ENCODE assay signal across 27 cellular contexts in genomic region chr2:216649573-216649972, GRCh38. TPM values are rescaled to one million over a fixed set of nuclear protein-coding genes. Genes with fewer than 3 reads are reported as not detected.
A peak's percentile ranks its signal among the peaks of the same experiment; 100 is the strongest.
DNase-seq lines count a peak whose midpoint lies in the region; ATAC-seq, FAIRE-seq and TF ChIP-seq lines count a peak whose summit lies in the region.
"Had no signal": no experiment of that assay in that cellular context is flagged by ENCODE, and none has a peak within 500 bp of the region (broad histone marks: within the 10 kb centered on the region; RNA-seq: fewer than 3 reads in every experiment).

No MANE protein-coding gene starts in this region.

- no peak for TF ChIP-seq POLR2A in stomach (IDR thresholded peaks at IDR 0.05)

- H4K20me1 ChIP-seq in astrocyte (ENCODE audit: insufficient read depth, low read length): peaks cover 29% of the 10 kb centered on the region

- no peaks in the 10 kb centered on the region for H3K27me3 Mint-ChIP-seq in astrocyte (ENCODE audit: low read depth, unreplicated experiment)

- H3K4me3 ChIP-seq in HUES64 (ENCODE audit: low read length) (no peak overlapping the region), astrocyte (ENCODE audit: insufficient read depth, low read depth, low read length) (no peak overlapping the region), mesodermal cell (ENCODE audit: extremely low read depth, insufficient read depth, low read length, poor library complexity, severe bottlenecking) (no peak overlapping the region), stomach (no peak overlapping the region)

- WGBS in HUES64: 83% methylated on average over 5 of the region's 5 CpGs
- WGBS in mesodermal cell (ENCODE audit: insufficient coverage in 2 of 2), 2 experiments: 70 to 84% methylated on average over 2 to 3 of the region's 5 CpGs
- 40 to 49% (median 45%) methylated on average over 5 of the region's 5 CpGs for WGBS in stomach, 5 donors

- no peak overlapping the region for H3K9ac ChIP-seq in HUES64 (ENCODE audit: low read depth, low read length)
- no peak overlapping the region for H3K9ac ChIP-seq in astrocyte (ENCODE audit: low read length)
- H3K9ac ChIP-seq: SK-N-SH had no signal

- no peak for DNase-seq in astrocyte (ENCODE audit: low read depth)
- no peak for DNase-seq in stomach
- DNase-seq in UCSD-AML1 (lab: John Stamatoyannopoulos, UW; ENCODE audit: unreplicated experiment): no peak
- no peak for DNase-seq in kidney tubule cell (ENCODE audit: low spot score)
- DNase-seq: activated CD4-positive, alpha-beta memory T cell treated with anti-CD3 and anti-CD28 coated beads for 36 hours; activated CD8-positive, alpha-beta memory T cell treated with anti-CD3 and anti-CD28 coated beads, Interleukin-2, amount 50 U/mL, for 48 hours; activated naive CD4-positive, alpha-beta T cell treated with anti-CD3 and anti-CD28 coated beads for 36 hours; brain microvascular endothelial cell; Caco-2; GDM1; GOT3; hypothalamus; immature natural killer cell; Karpas-422; left colon; NCI-H1417 treated with DMSO at 0.1 percent for 48 hours; NCI-H524 treated with DMSO at 0.1 percent for 48 hours; SK-N-SH; stimulated activated CD4-positive, alpha-beta T cell treated with anti-CD3 and anti-CD28 coated beads, Interleukin-4, amount 100 ng/mL, for 1 hour had no signal

- H3K27ac Mint-ChIP-seq in astrocyte (ENCODE audit: unreplicated experiment): peak overlapping the region; percentile 7
- H3K27ac Mint-ChIP-seq: activated CD4-positive, alpha-beta memory T cell treated with anti-CD3 and anti-CD28 coated beads for 36 hours; activated naive CD4-positive, alpha-beta T cell treated with anti-CD3 and anti-CD28 coated beads for 36 hours; immature natural killer cell had no signal

- H3K9me3 ChIP-seq in HUES64 (ENCODE audit: insufficient read depth, low read depth, low read length) (no peaks in the 10 kb centered on the region), astrocyte (ENCODE audit: insufficient read depth, low read depth, low read length) (no peaks in the 10 kb centered on the region), mesodermal cell (ENCODE audit: control insufficient read depth, low read length) (no peaks in the 10 kb centered on the region), stomach (no peaks in the 10 kb centered on the region)
- H3K9me3 ChIP-seq: Caco-2, SK-N-SH had no signal

- FAIRE-seq in astrocyte (lab: Jason Lieb, UNC): no peak

- H3K9me3 Mint-ChIP-seq in astrocyte (ENCODE audit: unreplicated experiment): peaks cover 2% of the 10 kb centered on the region
- H3K9me3 Mint-ChIP-seq: activated CD4-positive, alpha-beta memory T cell treated with anti-CD3 and anti-CD28 coated beads for 36 hours; activated naive CD4-positive, alpha-beta T cell treated with anti-CD3 and anti-CD28 coated beads for 36 hours; immature natural killer cell; neural crest cell had no signal

- no peak overlapping the region for H3K4me2 ChIP-seq in astrocyte (ENCODE audit: low read length)
- H3K4me2 ChIP-seq: SK-N-SH had no signal

- H3K36me3 Mint-ChIP-seq in astrocyte (ENCODE audit: low read depth, unreplicated experiment): peaks cover 37% of the 10 kb centered on the region
- H3K36me3 Mint-ChIP-seq: activated CD4-positive, alpha-beta memory T cell treated with anti-CD3 and anti-CD28 coated beads for 36 hours; immature natural killer cell had no signal

- no peak for TF ChIP-seq EP300 in stomach (IDR thresholded peaks at IDR 0.05)

- peaks cover 64% of the 10 kb centered on the region for H3K36me3 ChIP-seq in HUES64 (ENCODE audit: insufficient read depth, low read length)
- H3K36me3 ChIP-seq in astrocyte (ENCODE audit: insufficient read depth, low read length): no peaks in the 10 kb centered on the region
- peaks cover 28% of the 10 kb centered on the region for H3K36me3 ChIP-seq in mesodermal cell (ENCODE audit: control insufficient read depth, insufficient read depth, low read length)
- no peaks in the 10 kb centered on the region for H3K36me3 ChIP-seq in stomach
- H3K36me3 ChIP-seq: brain microvascular endothelial cell had no signal

- TF ChIP-seq CTCF in astrocyte (IDR thresholded peaks at IDR 0.05; ENCODE audit: insufficient read depth, low read depth, low read length): no peak
- TF ChIP-seq CTCF in stomach (IDR thresholded peaks at IDR 0.05): no peak

- H3K4me1 Mint-ChIP-seq in astrocyte (ENCODE audit: low read depth, unreplicated experiment): peaks cover 64% of the 10 kb centered on the region

- H3K27ac ChIP-seq in HUES64 (ENCODE audit: low read depth, low read length) (peak overlapping the region; percentile 17), astrocyte (ENCODE audit: low read depth, low read length) (no peak overlapping the region), mesodermal cell (ENCODE audit: low read depth, low read length, severe bottlenecking) (peak overlapping the region; percentile 20), stomach (peak overlapping the region; percentile 51 to 80 (median 73))
- H3K27ac ChIP-seq: brain microvascular endothelial cell had no signal

- no peak overlapping the region for H3K4me3 Mint-ChIP-seq in astrocyte (ENCODE audit: unreplicated experiment)
- H3K4me3 Mint-ChIP-seq: activated CD4-positive, alpha-beta memory T cell treated with anti-CD3 and anti-CD28 coated beads for 36 hours; activated naive CD4-positive, alpha-beta T cell treated with anti-CD3 and anti-CD28 coated beads for 36 hours; immature natural killer cell; neural crest cell had no signal

- intact Hi-C loops in stomach (cut with DNase I; ENCODE audit: low total_unique reads): no loop called here

- ATAC-seq in GM18861 (IDR thresholded peaks at IDR 0.05; ENCODE audit: unreplicated experiment) (no peak), GM19328 (IDR thresholded peaks at IDR 0.05; ENCODE audit: unreplicated experiment) (no peak)
- ATAC-seq: activated CD4-positive, CD25-positive, alpha-beta regulatory T cell treated with anti-CD3 and anti-CD28 coated beads, Interleukin-2, amount 50 U/mL, for 24 hours; left colon; sciatic nerve had no signal

- H3K4me1 ChIP-seq in HUES64 (ENCODE audit: insufficient read depth, low read length) (peaks cover 36% of the 10 kb centered on the region), astrocyte (ENCODE audit: insufficient read depth, low read length) (peaks cover 12% of the 10 kb centered on the region), mesodermal cell (ENCODE audit: control insufficient read depth, insufficient read depth, low read length, poor library complexity, severe bottlenecking) (peaks cover 20% of the 10 kb centered on the region), stomach (peaks cover 37 to 98% (median 78%) of the 10 kb centered on the region in 4 donors)

- H2AFZ ChIP-seq in astrocyte (ENCODE audit: low read depth, low read length): no peak overlapping the region

- peaks cover 71% of the 10 kb centered on the region for H3K79me2 ChIP-seq in astrocyte (ENCODE audit: insufficient read depth, low read length)

- H3K27me3 ChIP-seq in HUES64 (ENCODE audit: insufficient read depth, low read length) (no peaks in the 10 kb centered on the region), astrocyte (ENCODE audit: insufficient read depth, low read length) (no peaks in the 10 kb centered on the region), stomach (no peaks in the 10 kb centered on the region)
- H3K27me3 ChIP-seq: brain microvascular endothelial cell had no signal

RNA-seq across cellular contexts. Expression of gene IGFBP2, which starts 16.4 kb away (rescaled TPM):
- 353 TPM for polyA plus RNA-seq in HUES64 (2013, experiment 1 of 2)
- polyA plus RNA-seq in HUES64 (2013, experiment 2 of 2): 448 TPM
- total RNA-seq in astrocyte (944 and 1,071 TPM in 2 replicates), stomach (100 to 1,000 TPM; 180 to 636 (median 529) TPM)
- 576 TPM for polyA plus RNA-seq in mesodermal cell (2013, experiment 1 of 2)
- polyA plus RNA-seq in mesodermal cell (2013, experiment 2 of 2): 441 TPM
- polyA plus RNA-seq in stomach: 100 to 1,000 TPM; 106 to 285 (median 238) TPM

RNA-seq across cellular contexts. Expression of gene IGFBP5, which starts 45.8 kb away (rescaled TPM):
- polyA plus RNA-seq in HUES64 (2013, experiment 1 of 2): 21.8 TPM
- polyA plus RNA-seq in HUES64 (2013, experiment 2 of 2): 60.0 TPM
- total RNA-seq in astrocyte (422 and 452 TPM in 2 replicates), stomach (100 to 1,000 TPM; 166 to 923 (median 548) TPM)
- polyA plus RNA-seq in mesodermal cell (2013, experiment 1 of 2): 34.9 TPM
- polyA plus RNA-seq in mesodermal cell (2013, experiment 2 of 2): 24.0 TPM
- polyA plus RNA-seq in stomach: 100 to 1,000 TPM in 2 of 3 donors, 10 to 100 TPM in 1; 92.1 to 215 (median 128) TPM
- total RNA-seq: activated CD4-positive, alpha-beta memory T cell treated with anti-CD3 and anti-CD28 coated beads for 36 hours; activated naive CD4-positive, alpha-beta T cell treated with anti-CD3 and anti-CD28 coated beads for 36 hours; T-helper 1 cell treated with Interleukin-12 subunit alpha and Interleukin-12 subunit beta and Interleukin-4 antibody, amounts not matched to agents 30 ng/mL and 1 ng/mL, for 36 hours had no signal
- polyA plus RNA-seq: immature natural killer cell had no signal
